ENCODE assay signal across 23 cellular contexts in genomic region chr5:15252331-15252730, GRCh38.
"Had no signal": no experiment of that assay in that cellular context is flagged by ENCODE, and none has a peak within 500 bp of the region (broad histone marks: within the 10 kb centered on the region; RNA-seq: fewer than 3 reads in every experiment).

No MANE protein-coding gene starts in this region.

- H3K27me3 Mint-ChIP-seq: naive thymus-derived CD8-positive, alpha-beta T cell; stimulated activated memory B cell treated with anti-CD40 and anti-IgM and Interleukin-4, amounts not matched to agents 10 μg/mL and 1 μg/mL and 100 μg/mL, for 72 hours; type B pancreatic cell had no signal

- ATAC-seq: heart right ventricle; left ventricle myocardium superior; lower lobe of right lung; naive thymus-derived CD8-positive, alpha-beta T cell; psoas muscle; right cardiac atrium; stimulated activated memory B cell treated with anti-CD40 and anti-IgM and Interleukin-4, amounts not matched to agents 10 μg/mL and 1 μg/mL and 100 μg/mL, for 72 hours; stimulated activated naive CD8-positive, alpha-beta T cell treated with anti-CD3 and anti-CD28 coated beads, Interleukin-15, Interleukin-2, amounts not matched to agents 100 U/mL and 50 U/mL, for 24 hours had no signal

- H3K27ac Mint-ChIP-seq: naive thymus-derived CD8-positive, alpha-beta T cell; nephron progenitor cell; stimulated activated memory B cell treated with anti-CD40 and anti-IgM and Interleukin-4, amounts not matched to agents 10 μg/mL and 1 μg/mL and 100 μg/mL, for 72 hours; type B pancreatic cell had no signal

- H3K4me3 Mint-ChIP-seq: naive thymus-derived CD8-positive, alpha-beta T cell; nephron progenitor cell; stimulated activated memory B cell treated with anti-CD40 and anti-IgM and Interleukin-4, amounts not matched to agents 10 μg/mL and 1 μg/mL and 100 μg/mL, for 72 hours; type B pancreatic cell had no signal

- H3K9me3 Mint-ChIP-seq: type B pancreatic cell had no signal

- H3K36me3 Mint-ChIP-seq: stimulated activated memory B cell treated with anti-CD40 and anti-IgM and Interleukin-4, amounts not matched to agents 10 μg/mL and 1 μg/mL and 100 μg/mL, for 72 hours; type B pancreatic cell had no signal

- H3K4me1 Mint-ChIP-seq: naive thymus-derived CD8-positive, alpha-beta T cell; nephron progenitor cell; stimulated activated memory B cell treated with anti-CD40 and anti-IgM and Interleukin-4, amounts not matched to agents 10 μg/mL and 1 μg/mL and 100 μg/mL, for 72 hours had no signal

- DNase-seq: effector memory CD4-positive, alpha-beta T cell; foreskin melanocyte; glutamatergic neuron; heart right ventricle; hippocampal formation; left ventricle myocardium superior; lower lobe of right lung; naive thymus-derived CD8-positive, alpha-beta T cell; nephron progenitor cell; occipital lobe; ovary; posterior cingulate gyrus; psoas muscle; right cardiac atrium; sigmoid colon; spleen; stimulated activated CD4-positive, alpha-beta T cell treated with anti-CD3 and anti-CD28 coated beads, Interleukin-4, amount 100 ng/mL, for 4 hours; stimulated activated naive CD8-positive, alpha-beta T cell treated with anti-CD3 and anti-CD28 coated beads, Interleukin-15, Interleukin-2, amounts not matched to agents 100 U/mL and 50 U/mL, for 24 hours; substantia nigra; testis; tibial artery had no signal
